ENCODE assay signal across 9 cellular contexts in genomic region chr19:12954150-12954962, GRCh38. TPM values are rescaled to one million over a fixed set of nuclear protein-coding genes. Genes with fewer than 3 reads are reported as not detected.
DNase-seq lines count a peak whose midpoint lies in the region; ATAC-seq and TF ChIP-seq lines count a peak whose summit lies in the region.
"Had no signal": no experiment of that assay in that cellular context is flagged by ENCODE, and none has a peak within 500 bp of the region (broad histone marks: within the 10 kb centered on the region; RNA-seq: fewer than 3 reads in every experiment).

No MANE protein-coding gene starts in this region.

- no peaks in the 10 kb centered on the region for H3K9me3 Mint-ChIP-seq in activated naive CD8-positive, alpha-beta T cell treated with anti-CD3 and anti-CD28 coated beads for 36 hours
- no peaks in the 10 kb centered on the region for H3K9me3 Mint-ChIP-seq in naive B cell

- TF ChIP-seq POLR2A in GM19193 (IDR thresholded peaks at IDR 0.05; ENCODE audit: extremely low read depth, insufficient read depth, insufficient read length) (peak; percentile 11), vagina (IDR thresholded peaks at IDR 0.05) (no peak)

- H3K36me3 ChIP-seq in ACC112 (ENCODE audit: insufficient read depth, low read length) (peaks cover 3% of the 10 kb centered on the region; the same call in 1 of the 2 replicates), vagina (peaks cover 0 to 41% of the 10 kb centered on the region in 2 donors)
- peaks cover 40% of the 10 kb centered on the region for H3K36me3 ChIP-seq in effector memory CD4-positive, alpha-beta T cell (ENCODE audit: control insufficient read depth, insufficient read depth, low read length)

- no peak for ATAC-seq in naive B cell (ENCODE audit: low read depth in 2 of 2)

- peak overlapping the region; percentile 100 for H3K27ac ChIP-seq in ACC112 (ENCODE audit: low read depth, low read length)
- H3K27ac ChIP-seq in effector memory CD4-positive, alpha-beta T cell (ENCODE audit: insufficient read depth, low read length, poor library complexity, severe bottlenecking): no peak overlapping the region
- no peak overlapping the region for H3K27ac ChIP-seq in vagina

- no peaks in the 10 kb centered on the region for H3K27me3 Mint-ChIP-seq in activated naive CD8-positive, alpha-beta T cell treated with anti-CD3 and anti-CD28 coated beads for 36 hours
- no peaks in the 10 kb centered on the region for H3K27me3 Mint-ChIP-seq in naive B cell

- peak overlapping the region; percentile 27 for H3K4me3 ChIP-seq in ACC112 (ENCODE audit: low read depth, low read length)
- H3K4me3 ChIP-seq in effector memory CD4-positive, alpha-beta T cell (ENCODE audit: insufficient read depth, low read depth, low read length, poor library complexity, severe bottlenecking): no peak overlapping the region
- no peak overlapping the region for H3K4me3 ChIP-seq in vagina

- H3K36me3 Mint-ChIP-seq in activated naive CD8-positive, alpha-beta T cell treated with anti-CD3 and anti-CD28 coated beads for 36 hours: peaks cover 44% of the 10 kb centered on the region
- peaks cover 0 to 17% of the 10 kb centered on the region in 2 donors for H3K36me3 Mint-ChIP-seq in naive B cell

- peak overlapping the region; percentile 89 for H3K27ac Mint-ChIP-seq in activated naive CD8-positive, alpha-beta T cell treated with anti-CD3 and anti-CD28 coated beads for 36 hours
- H3K27ac Mint-ChIP-seq in naive B cell: peak overlapping the region; percentile 81 to 97 (median 89)

- H2AFZ ChIP-seq in ACC112 (ENCODE audit: low read length, unreplicated experiment): no peak overlapping the region

- TF ChIP-seq CTCF in vagina (IDR thresholded peaks at IDR 0.05): no peak

- H3K27me3 ChIP-seq in ACC112 (ENCODE audit: insufficient read depth, low read length) (no peaks in the 10 kb centered on the region), vagina (no peaks in the 10 kb centered on the region)
- no peaks in the 10 kb centered on the region for H3K27me3 ChIP-seq in effector memory CD4-positive, alpha-beta T cell (replicated peaks; ENCODE audit: control insufficient read depth, insufficient read depth, low read length, poor library complexity, severe bottlenecking)

- no peak for DNase-seq in activated naive CD8-positive, alpha-beta T cell treated with anti-CD3 and anti-CD28 coated beads for 36 hours
- no peak for DNase-seq in naive B cell
- no peak for DNase-seq in stimulated activated naive CD4-positive, alpha-beta T cell treated with Interleukin-2 at 50 U/mL for 16 hours (lab: John Stamatoyannopoulos, UW)
- DNase-seq in effector memory CD4-positive, alpha-beta T cell: no peak
- DNase-seq in stimulated activated CD4-positive, alpha-beta T cell treated with anti-CD3 and anti-CD28 coated beads, Interleukin-1b, Interleukin-23, amount 100 ng/mL, for 48 hours: no peak
- no peak for DNase-seq in vagina (ENCODE audit: extremely low spot score in 2 of 2)

- no peaks in the 10 kb centered on the region for H3K9me3 ChIP-seq in effector memory CD4-positive, alpha-beta T cell (ENCODE audit: control insufficient read depth, low read length)
- H3K9me3 ChIP-seq in vagina: no peaks in the 10 kb centered on the region

- H3K79me2 ChIP-seq in ACC112 (ENCODE audit: control insufficient read depth, insufficient read depth, low read length, unreplicated experiment): peaks cover 39% of the 10 kb centered on the region

- intact Hi-C loops in vagina (cut with DNase I): loop anchor here (2.0 kb wide), 1 partner anchor 72 kb away; no protein-coding TSS in a partner anchor

- peak overlapping the region; percentile 34 for H3K4me3 Mint-ChIP-seq in activated naive CD8-positive, alpha-beta T cell treated with anti-CD3 and anti-CD28 coated beads for 36 hours
- H3K4me3 Mint-ChIP-seq in naive B cell: peak overlapping the region in 5 of 8 donors; percentile 18 to 92 (median 79)

- peaks cover 31% of the 10 kb centered on the region for H3K4me1 Mint-ChIP-seq in activated naive CD8-positive, alpha-beta T cell treated with anti-CD3 and anti-CD28 coated beads for 36 hours
- peaks cover 29 to 43% (median 38%) of the 10 kb centered on the region in 3 donors for H3K4me1 Mint-ChIP-seq in naive B cell

- H3K4me1 ChIP-seq in ACC112 (ENCODE audit: control insufficient read depth, insufficient read depth, low read length, unreplicated experiment) (peaks cover 41% of the 10 kb centered on the region), vagina (peaks cover 55% of the 10 kb centered on the region)
- peaks cover 7% of the 10 kb centered on the region for H3K4me1 ChIP-seq in effector memory CD4-positive, alpha-beta T cell (ENCODE audit: control insufficient read depth, insufficient read depth, low read length, poor library complexity, severe bottlenecking)

RNA-seq across cellular contexts. Expression of gene GADD45GIP1, which starts 2.7 kb away (rescaled TPM):
- total RNA-seq in activated naive CD8-positive, alpha-beta T cell treated with anti-CD3 and anti-CD28 coated beads for 36 hours: 10 to 100 TPM; 37.1 to 37.8 TPM
- polyA plus RNA-seq in naive B cell (ENCODE audit: low read depth in 6 of 6): 10 to 100 TPM; 49.4 to 65.9 (median 52.7) TPM
- 80.3 TPM for total RNA-seq in vagina

RNA-seq across cellular contexts. Expression of gene RAD23A, which starts 8.7 kb away (rescaled TPM):
- 100 to 1,000 TPM; 176 to 181 TPM for total RNA-seq in activated naive CD8-positive, alpha-beta T cell treated with anti-CD3 and anti-CD28 coated beads for 36 hours
- polyA plus RNA-seq in naive B cell (ENCODE audit: low read depth in 6 of 6): 100 to 1,000 TPM in 3 of 6 donors, 10 to 100 TPM in 3; 82.9 to 119 (median 99.3) TPM
- total RNA-seq in vagina: 85.9 TPM

RNA-seq across cellular contexts. Expression of gene DAND5, which starts 15.0 kb away (rescaled TPM):
- not detected for total RNA-seq in activated naive CD8-positive, alpha-beta T cell treated with anti-CD3 and anti-CD28 coated beads for 36 hours
- polyA plus RNA-seq in naive B cell (ENCODE audit: low read depth in 6 of 6): not detected
- not detected for total RNA-seq in vagina
- total RNA-seq: LHCN-M2 had no signal

RNA-seq across cellular contexts. Expression of gene CALR, which starts 15.9 kb away (rescaled TPM):
- total RNA-seq in activated naive CD8-positive, alpha-beta T cell treated with anti-CD3 and anti-CD28 coated beads for 36 hours: 100 to 1,000 TPM; 673 to 688 TPM
- 100 to 1,000 TPM in 5 of 6 donors, 10 to 100 TPM in 1; 97.4 to 189 (median 155) TPM for polyA plus RNA-seq in naive B cell (ENCODE audit: low read depth in 6 of 6)
- total RNA-seq in vagina: 303 TPM

RNA-seq across cellular contexts. Expression of gene FARSA, which starts 20.8 kb away (rescaled TPM):
- total RNA-seq in activated naive CD8-positive, alpha-beta T cell treated with anti-CD3 and anti-CD28 coated beads for 36 hours: 100 to 1,000 TPM; 166 to 167 TPM
- 10 to 100 TPM; 33.8 to 63.0 (median 44.0) TPM for polyA plus RNA-seq in naive B cell (ENCODE audit: low read depth in 6 of 6)
- total RNA-seq in vagina: 44.2 TPM
